Comparison of ENCODE assay signal across 1 cellular context in the genomic region with DNA sequence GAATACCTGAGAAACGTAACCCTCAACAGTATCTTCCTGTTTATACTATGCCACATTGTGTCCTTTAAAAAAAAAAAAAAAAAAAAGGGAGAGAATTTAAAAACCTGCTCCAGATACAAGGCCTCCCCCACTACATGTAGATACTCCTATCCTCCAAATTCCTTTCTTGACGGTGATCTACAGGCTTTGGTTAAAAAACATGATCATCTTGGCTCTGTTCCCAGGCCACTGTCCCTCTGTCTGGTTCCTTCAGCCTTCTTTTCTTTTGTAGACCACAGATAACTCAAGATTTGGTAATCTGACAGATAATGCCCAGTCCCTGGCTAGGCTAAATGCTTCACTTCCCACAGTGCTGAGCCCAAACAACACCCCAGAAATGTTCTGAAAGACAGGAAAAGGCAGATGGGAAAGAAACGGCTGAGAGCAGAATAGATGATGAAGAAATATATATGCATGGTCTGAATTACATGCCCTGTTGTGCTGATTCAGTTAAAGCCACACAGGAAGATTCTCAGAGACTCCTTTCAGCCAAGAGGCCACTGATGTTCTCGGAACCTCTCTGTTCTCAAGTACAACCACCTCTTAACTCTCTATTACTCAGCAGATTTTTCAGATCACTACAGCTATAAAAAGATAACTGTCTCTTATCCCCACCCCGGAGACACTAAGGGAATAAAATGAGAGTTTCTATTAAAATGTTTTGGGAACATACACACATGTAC.
TF ChIP-seq lines count a peak whose summit lies in the region.

No MANE protein-coding gene starts in this region.

TF ChIP-seq in SK-N-SH treated with all-trans-retinoic acid at 6 μM for 48 hours, 23 proteins besides CTCF, POLR2A, EP300 and RAD21 (continued from another document):
- TF ChIP-seq, protein P1, sequence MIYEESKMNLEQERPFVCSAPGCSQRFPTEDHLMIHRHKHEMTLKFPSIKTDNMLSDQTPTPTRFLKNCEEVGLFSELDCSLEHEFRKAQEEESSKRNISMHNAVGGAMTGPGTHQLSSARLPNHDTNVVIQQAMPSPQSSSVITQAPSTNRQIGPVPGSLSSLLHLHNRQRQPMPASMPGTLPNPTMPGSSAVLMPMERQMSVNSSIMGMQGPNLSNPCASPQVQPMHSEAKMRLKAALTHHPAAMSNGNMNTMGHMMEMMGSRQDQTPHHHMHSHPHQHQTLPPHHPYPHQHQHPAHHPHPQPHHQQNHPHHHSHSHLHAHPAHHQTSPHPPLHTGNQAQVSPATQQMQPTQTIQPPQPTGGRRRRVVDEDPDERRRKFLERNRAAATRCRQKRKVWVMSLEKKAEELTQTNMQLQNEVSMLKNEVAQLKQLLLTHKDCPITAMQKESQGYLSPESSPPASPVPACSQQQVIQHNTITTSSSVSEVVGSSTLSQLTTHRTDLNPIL (CRISPR knock-in tag; IDR thresholded peaks at IDR 0.05; ENCODE audit: low read depth), result no peak
- TF ChIP-seq CSRNP3 (CRISPR knock-in tag; IDR thresholded peaks at IDR 0.05), result no peak
- TF ChIP-seq, protein P2, sequence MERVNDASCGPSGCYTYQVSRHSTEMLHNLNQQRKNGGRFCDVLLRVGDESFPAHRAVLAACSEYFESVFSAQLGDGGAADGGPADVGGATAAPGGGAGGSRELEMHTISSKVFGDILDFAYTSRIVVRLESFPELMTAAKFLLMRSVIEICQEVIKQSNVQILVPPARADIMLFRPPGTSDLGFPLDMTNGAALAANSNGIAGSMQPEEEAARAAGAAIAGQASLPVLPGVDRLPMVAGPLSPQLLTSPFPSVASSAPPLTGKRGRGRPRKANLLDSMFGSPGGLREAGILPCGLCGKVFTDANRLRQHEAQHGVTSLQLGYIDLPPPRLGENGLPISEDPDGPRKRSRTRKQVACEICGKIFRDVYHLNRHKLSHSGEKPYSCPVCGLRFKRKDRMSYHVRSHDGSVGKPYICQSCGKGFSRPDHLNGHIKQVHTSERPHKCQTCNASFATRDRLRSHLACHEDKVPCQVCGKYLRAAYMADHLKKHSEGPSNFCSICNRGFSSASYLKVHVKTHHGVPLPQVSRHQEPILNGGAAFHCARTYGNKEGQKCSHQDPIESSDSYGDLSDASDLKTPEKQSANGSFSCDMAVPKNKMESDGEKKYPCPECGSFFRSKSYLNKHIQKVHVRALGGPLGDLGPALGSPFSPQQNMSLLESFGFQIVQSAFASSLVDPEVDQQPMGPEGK (CRISPR knock-in tag; IDR thresholded peaks at IDR 0.05; ENCODE audit: borderline replicate concordance), result no peak
- no peak for TF ChIP-seq ZNF565 (CRISPR knock-in tag; conservative IDR thresholded peaks at IDR 0.05; ENCODE audit: low read depth)
- TF ChIP-seq ZNF8 (CRISPR knock-in tag; IDR thresholded peaks at IDR 0.05), result no peak
- no peak for TF ChIP-seq BACH2 (CRISPR knock-in tag; IDR thresholded peaks at IDR 0.05; ENCODE audit: borderline replicate concordance)
- TF ChIP-seq, protein P3, sequence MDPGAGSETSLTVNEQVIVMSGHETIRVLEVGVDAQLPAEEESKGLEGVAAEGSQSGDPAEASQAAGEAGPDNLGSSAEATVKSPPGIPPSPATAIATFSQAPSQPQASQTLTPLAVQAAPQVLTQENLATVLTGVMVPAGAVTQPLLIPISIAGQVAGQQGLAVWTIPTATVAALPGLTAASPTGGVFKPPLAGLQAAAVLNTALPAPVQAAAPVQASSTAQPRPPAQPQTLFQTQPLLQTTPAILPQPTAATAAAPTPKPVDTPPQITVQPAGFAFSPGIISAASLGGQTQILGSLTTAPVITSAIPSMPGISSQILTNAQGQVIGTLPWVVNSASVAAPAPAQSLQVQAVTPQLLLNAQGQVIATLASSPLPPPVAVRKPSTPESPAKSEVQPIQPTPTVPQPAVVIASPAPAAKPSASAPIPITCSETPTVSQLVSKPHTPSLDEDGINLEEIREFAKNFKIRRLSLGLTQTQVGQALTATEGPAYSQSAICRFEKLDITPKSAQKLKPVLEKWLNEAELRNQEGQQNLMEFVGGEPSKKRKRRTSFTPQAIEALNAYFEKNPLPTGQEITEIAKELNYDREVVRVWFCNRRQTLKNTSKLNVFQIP (CRISPR knock-in tag; IDR thresholded peaks at IDR 0.05; ENCODE audit: borderline replicate concordance, low read depth), result no peak
- no peak for TF ChIP-seq ISL1 (CRISPR knock-in tag; IDR thresholded peaks at IDR 0.05)
- no peak for TF ChIP-seq PPARA (CRISPR knock-in tag; IDR thresholded peaks at IDR 0.05; ENCODE audit: borderline replicate concordance)
- no peak for TF ChIP-seq GLIS3 (CRISPR knock-in tag; IDR thresholded peaks at IDR 0.05)
TF ChIP-seq in SK-N-SH treated with all-trans-retinoic acid at 6 μM for 48 hours: peak in this region for 0.
